In genomic region chr16:75421820-75422126, GRCh38 we compare ENCODE assay signal across 12 cellular contexts. TPM values are rescaled to one million over a fixed set of nuclear protein-coding genes. Genes with fewer than 3 reads are reported as not detected.
DNase-seq lines count a peak whose midpoint lies in the region; ATAC-seq, FAIRE-seq and TF ChIP-seq lines count a peak whose summit lies in the region.
"Had no signal": no experiment of that assay in that cellular context is flagged by ENCODE, and none has a peak within 500 bp of the region (broad histone marks: within the 10 kb centered on the region; RNA-seq: fewer than 3 reads in every experiment).

No MANE protein-coding gene starts in this region.

- H3K27ac ChIP-seq in breast epithelium, result peak overlapping the region in 1 of 2 donors; percentile 41
- peak overlapping the region; percentile 12 for H3K27ac ChIP-seq in iPS-20b (ENCODE audit: low read length)
- no peak overlapping the region for H3K27ac ChIP-seq in small intestine (ENCODE audit: low read depth in 1 of 2, low read length in 1 of 2)

- peaks cover 14% of the 10 kb centered on the region for H3K36me3 Mint-ChIP-seq in MCF 10A (ENCODE audit: insufficient read depth, unreplicated experiment)
- H3K36me3 Mint-ChIP-seq in activated CD8-positive, alpha-beta T cell treated with anti-CD3 and anti-CD28 coated beads for 36 hours (ENCODE audit: low read depth), result no peaks in the 10 kb centered on the region
- peaks cover 5% of the 10 kb centered on the region for H3K36me3 Mint-ChIP-seq in stimulated activated memory B cell treated with anti-CD40 and anti-IgM and Interleukin-4, amounts not matched to agents 10 μg/mL and 1 μg/mL and 100 μg/mL, for 72 hours

- no peaks in the 10 kb centered on the region for H3K9me3 Mint-ChIP-seq in MCF 10A (ENCODE audit: unreplicated experiment)
- H3K9me3 Mint-ChIP-seq in activated CD8-positive, alpha-beta T cell treated with anti-CD3 and anti-CD28 coated beads for 36 hours, result no peaks in the 10 kb centered on the region
- H3K9me3 Mint-ChIP-seq in stimulated activated memory B cell treated with anti-CD40 and anti-IgM and Interleukin-4, amounts not matched to agents 10 μg/mL and 1 μg/mL and 100 μg/mL, for 72 hours, result no peaks in the 10 kb centered on the region

- no peak overlapping the region for H3K4me3 Mint-ChIP-seq in MCF 10A (ENCODE audit: unreplicated experiment)
- H3K4me3 Mint-ChIP-seq in activated CD8-positive, alpha-beta T cell treated with anti-CD3 and anti-CD28 coated beads for 36 hours, result no peak overlapping the region
- no peak overlapping the region for H3K4me3 Mint-ChIP-seq in stimulated activated memory B cell treated with anti-CD40 and anti-IgM and Interleukin-4, amounts not matched to agents 10 μg/mL and 1 μg/mL and 100 μg/mL, for 72 hours

- H3K27me3 ChIP-seq in breast epithelium, result no peaks in the 10 kb centered on the region
- no peaks in the 10 kb centered on the region for H3K27me3 ChIP-seq in iPS-20b (ENCODE audit: insufficient read depth, low read length)
- H3K27me3 ChIP-seq in small intestine (ENCODE audit: control insufficient read depth in 2 of 2, insufficient read depth in 2 of 2, low read length in 2 of 2), result no peaks in the 10 kb centered on the region

- H3K4me3 ChIP-seq in breast epithelium, result no peak overlapping the region
- H3K4me3 ChIP-seq in iPS-20b (ENCODE audit: low read length), result no peak overlapping the region
- H3K4me3 ChIP-seq in small intestine (ENCODE audit: low read depth in 1 of 2, low read length in 2 of 2), result no peak overlapping the region

- H3K27ac Mint-ChIP-seq in MCF 10A (ENCODE audit: low read depth, unreplicated experiment), result peak overlapping the region; percentile 83
- peak overlapping the region; percentile 73 for H3K27ac Mint-ChIP-seq in activated CD8-positive, alpha-beta T cell treated with anti-CD3 and anti-CD28 coated beads for 36 hours
- H3K27ac Mint-ChIP-seq in stimulated activated memory B cell treated with anti-CD40 and anti-IgM and Interleukin-4, amounts not matched to agents 10 μg/mL and 1 μg/mL and 100 μg/mL, for 72 hours, result peak overlapping the region; percentile 53

- peak; percentile 39 for ATAC-seq in activated CD8-positive, alpha-beta T cell treated with anti-CD3 and anti-CD28 coated beads for 36 hours
- ATAC-seq in stimulated activated memory B cell treated with anti-CD40 and anti-IgM and Interleukin-4, amounts not matched to agents 10 μg/mL and 1 μg/mL and 100 μg/mL, for 72 hours, result no peak
- ATAC-seq in HG03159 (IDR thresholded peaks at IDR 0.05; ENCODE audit: unreplicated experiment), result no peak

- H3K9me3 ChIP-seq in breast epithelium (no peaks in the 10 kb centered on the region), iPS-20b (ENCODE audit: insufficient read depth, low read depth, low read length) (no peaks in the 10 kb centered on the region), small intestine (ENCODE audit: control insufficient read depth, low read depth) (no peaks in the 10 kb centered on the region)

- H3K36me3 ChIP-seq in breast epithelium, result no peaks in the 10 kb centered on the region
- H3K36me3 ChIP-seq in iPS-20b (ENCODE audit: insufficient read depth, low read depth, low read length), result no peaks in the 10 kb centered on the region
- H3K36me3 ChIP-seq in small intestine (ENCODE audit: control insufficient read depth in 2 of 2, insufficient read depth in 2 of 2, low read length in 2 of 2), result no peaks in the 10 kb centered on the region

- DNase-seq in MCF 10A (ENCODE audit: unreplicated experiment) (no peak), breast epithelium (ENCODE audit: low spot score in 2 of 2) (no peak), small intestine (no peak), DMS79 (lab: John Stamatoyannopoulos, UW) (no peak)
- no peak for DNase-seq in activated CD8-positive, alpha-beta T cell treated with anti-CD3 and anti-CD28 coated beads for 36 hours
- DNase-seq: activated T-cell treated with anti-CD3 and anti-CD28 coated beads for 4 hours, EL, NCI-H2081 treated with DMSO at 0.1 percent for 48 hours, NCI-H82 had no signal

- CTCF ChIA-PET in MCF 10A (lab: Yijun Ruan, JAX), result interaction anchor here (1.2 kb wide), 1 partner anchor 51 kb away, joined by 5 read pairs; no protein-coding TSS in a partner anchor
- CTCF ChIA-PET in activated CD8-positive, alpha-beta T cell treated with anti-CD3 and anti-CD28 coated beads for 36 hours (lab: Charles Lee), result interaction anchor here (1.2 to 1.6 kb wide), 3 partner anchors 10 to 274 kb away, joined by 3 to 4 read pairs (median 3); partner anchors contain the start of gene ZFP1

- POLR2A ChIA-PET in MCF 10A (lab: Yijun Ruan, JAX), result interaction anchor here (0.9 to 4.5 kb wide), 9 partner anchors 9 to 222 kb away, joined by 3 to 48 read pairs (median 3); partner anchors contain the start of genes CFDP1, TMEM170A and TMEM231
- POLR2A ChIA-PET in activated CD8-positive, alpha-beta T cell treated with anti-CD3 and anti-CD28 coated beads for 36 hours (lab: Charles Lee), result no interaction called here

- no peak for TF ChIP-seq CTCF in MCF 10A (IDR thresholded peaks at IDR 0.05; ENCODE audit: unreplicated experiment)
- TF ChIP-seq CTCF in breast epithelium (IDR thresholded peaks at IDR 0.05), result no peak
- TF ChIP-seq CTCF in activated CD8-positive, alpha-beta T cell treated with anti-CD3 and anti-CD28 coated beads for 36 hours (IDR thresholded peaks at IDR 0.05), result no peak

- H3K4me1 ChIP-seq in breast epithelium, result no peaks in the 10 kb centered on the region
- peaks cover 26% of the 10 kb centered on the region for H3K4me1 ChIP-seq in iPS-20b (ENCODE audit: insufficient read depth, low read length)
- H3K4me1 ChIP-seq in small intestine (ENCODE audit: control insufficient read depth in 2 of 2, insufficient read depth in 1 of 2, low read depth in 1 of 2, low read length in 1 of 2), result no peaks in the 10 kb centered on the region

- H3K9ac ChIP-seq in iPS-20b (ENCODE audit: low read depth, low read length), result peak overlapping the region; percentile 67; the same call in 1 of the 2 replicates

- peaks cover 20% of the 10 kb centered on the region for H3K4me1 Mint-ChIP-seq in MCF 10A (ENCODE audit: insufficient read depth, unreplicated experiment)
- H3K4me1 Mint-ChIP-seq in activated CD8-positive, alpha-beta T cell treated with anti-CD3 and anti-CD28 coated beads for 36 hours (ENCODE audit: low read depth), result peaks cover 34% of the 10 kb centered on the region
- H3K4me1 Mint-ChIP-seq in stimulated activated memory B cell treated with anti-CD40 and anti-IgM and Interleukin-4, amounts not matched to agents 10 μg/mL and 1 μg/mL and 100 μg/mL, for 72 hours, result peaks cover 30% of the 10 kb centered on the region

- 90 to 95% (median 95%) methylated on average over 1 of the region's 1 CpG for WGBS in small intestine, 3 donors

- H3K27me3 Mint-ChIP-seq in MCF 10A (ENCODE audit: insufficient read depth, unreplicated experiment), result no peaks in the 10 kb centered on the region
- no peaks in the 10 kb centered on the region for H3K27me3 Mint-ChIP-seq in activated CD8-positive, alpha-beta T cell treated with anti-CD3 and anti-CD28 coated beads for 36 hours
- H3K27me3 Mint-ChIP-seq in stimulated activated memory B cell treated with anti-CD40 and anti-IgM and Interleukin-4, amounts not matched to agents 10 μg/mL and 1 μg/mL and 100 μg/mL, for 72 hours, result no peaks in the 10 kb centered on the region

- intact Hi-C loops in MCF 10A (cut with micrococcal nuclease), result no loop called here
- intact Hi-C loops in breast epithelium (cut with DNase I; ENCODE audit: low total_unique reads), result loop anchor here (5.0 kb wide), 1 partner anchor 959 kb away; no protein-coding TSS in a partner anchor
- intact Hi-C loops in activated CD8-positive, alpha-beta T cell treated with anti-CD3 and anti-CD28 coated beads for 36 hours (cut with micrococcal nuclease), result no loop called here

- no peak for FAIRE-seq in small intestine (lab: Jason Lieb, UNC)

- no TSS peak for BruUV-seq in MCF 10A (replicated peaks; lab: Mats Ljungman, UMichigan)

- TF ChIP-seq POLR2A in breast epithelium (IDR thresholded peaks at IDR 0.05), result no peak

RNA-seq across cellular contexts. Expression of gene CFDP1, which starts 11.5 kb away (rescaled TPM):
- total RNA-seq in MCF 10A (2022) (41.3 and 44.7 TPM in 2 replicates), breast epithelium (10 to 100 TPM; 55.5 to 81.9 (median 80.9) TPM)
- 10 to 100 TPM; 34.7 to 39.9 TPM for total RNA-seq in activated CD8-positive, alpha-beta T cell treated with anti-CD3 and anti-CD28 coated beads for 36 hours
- polyA plus RNA-seq in small intestine, result 100 to 1,000 TPM; 108 to 390 (median 337) TPM

RNA-seq across cellular contexts. Expression of gene TMEM170A, which starts 42.7 kb away (rescaled TPM):
- total RNA-seq in MCF 10A (2022) (20.1 and 21.8 TPM in 2 replicates), breast epithelium (10 to 100 TPM; 12.8 to 36.3 (median 22.0) TPM)
- 10 to 100 TPM; 25.1 to 27.1 TPM for total RNA-seq in activated CD8-positive, alpha-beta T cell treated with anti-CD3 and anti-CD28 coated beads for 36 hours
- 10 to 100 TPM in 2 of 3 donors, 1 to 10 TPM in 1; 9.6 to 19.9 (median 11.1) TPM for polyA plus RNA-seq in small intestine
